In genomic region chr10:6399879-6400278, GRCh38 we compare ENCODE assay signal across 2 cellular contexts.
TF ChIP-seq lines count a peak whose summit lies in the region.

No MANE protein-coding gene starts in this region.

TF ChIP-seq in A549, 52 proteins besides CTCF, POLR2A, EP300 and RAD21 (continued from another document):
- TF ChIP-seq USF2 (IDR thresholded peaks at IDR 0.05) (no peak), KDM1A (IDR thresholded peaks at IDR 0.05; ENCODE audit: low read depth) (no peak), CHD2 (IDR thresholded peaks at IDR 0.05; ENCODE audit: low read length, partially characterized antibody) (no peak)

TF ChIP-seq in GM23338, 12 proteins besides CTCF, POLR2A, EP300 and RAD21 (continued from another document):
- no peak for TF ChIP-seq ZNF462 (CRISPR knock-in tag; IDR thresholded peaks at IDR 0.05)
